8 cellular contexts compared by ENCODE assay signal in genomic region chr2:179031731-179032408, GRCh38. TPM values are rescaled to one million over a fixed set of nuclear protein-coding genes. Genes with fewer than 3 reads are reported as not detected.
A peak's percentile ranks its signal among the peaks of the same experiment; 100 is the strongest.
DNase-seq lines count a peak whose midpoint lies in the region; ATAC-seq and TF ChIP-seq lines count a peak whose summit lies in the region.

No MANE protein-coding gene starts in this region.

- no peak for TF ChIP-seq POLR2A in lower leg skin (IDR thresholded peaks at IDR 0.05)

- peak in 3 of 8 donors; percentile 16 to 28 (median 19) for ATAC-seq in heart right ventricle
- no peak for ATAC-seq in Right ventricle myocardium superior (ENCODE audit: poor library complexity)
- peak; percentile 98 for ATAC-seq in HG02943 (IDR thresholded peaks at IDR 0.05; ENCODE audit: low read depth, unreplicated experiment)
- ATAC-seq in T-helper 17 cell, result peak; percentile 86
- peak; percentile 78 to 86 for ATAC-seq in naive B cell (ENCODE audit: low read depth in 2 of 2)

- H3K27ac Mint-ChIP-seq in T-helper 17 cell, result peak overlapping the region; percentile 70
- H3K27ac Mint-ChIP-seq in naive B cell, result peak overlapping the region; percentile 55 to 97 (median 93)

- H3K27me3 Mint-ChIP-seq in T-helper 17 cell (no peaks in the 10 kb centered on the region), naive B cell (no peaks in the 10 kb centered on the region)

- H3K4me3 Mint-ChIP-seq in T-helper 17 cell, result peak overlapping the region; percentile 72
- peak overlapping the region; percentile 47 to 91 (median 78) for H3K4me3 Mint-ChIP-seq in naive B cell

- 16 to 26% methylated on average over 2 of the region's 2 CpGs for WGBS in heart right ventricle, 2 donors
- 12% methylated on average over 2 of the region's 2 CpGs for WGBS in lower leg skin, 2 donors

- peak overlapping the region in 7 of 10 donors; percentile 5 to 75 (median 27) for H3K27ac ChIP-seq in heart right ventricle

- H3K4me3 ChIP-seq in heart right ventricle (peak overlapping the region in 4 of 10 donors; percentile 5 to 29 (median 11)), lower leg skin (ENCODE audit: low read depth, poor library complexity, severe bottlenecking) (no peak overlapping the region)

- no peak for DNase-seq in heart right ventricle
- no peak for DNase-seq in Right ventricle myocardium superior
- no peak for DNase-seq in T-helper 17 cell
- DNase-seq in naive B cell, result peak; percentile 29
- no peak for DNase-seq in cortex of kidney (lab: John Stamatoyannopoulos, UW)
- DNase-seq in AML-193 (lab: John Stamatoyannopoulos, UW), result no peak
- DNase-seq in lower leg skin (ENCODE audit: low spot score in 2 of 2), result no peak

- peaks cover 0 to 13% (median 0%) of the 10 kb centered on the region in 11 donors for H3K9me3 ChIP-seq in heart right ventricle
- H3K9me3 ChIP-seq in T-helper 17 cell (ENCODE audit: control insufficient read depth, low read length, poor library complexity, severe bottlenecking), result no peaks in the 10 kb centered on the region

- H3K27me3 ChIP-seq in heart right ventricle, result no peaks in the 10 kb centered on the region

- H3K4me1 ChIP-seq in heart right ventricle, result peaks cover 0 to 40% (median 25%) of the 10 kb centered on the region in 9 donors

- intact Hi-C loops in heart right ventricle (cut with DNase I), result no loop called here
- intact Hi-C loops in Right ventricle myocardium superior (cut with DNase I), result no loop called here
- intact Hi-C loops in lower leg skin (cut with DNase I; ENCODE audit: low total_unique reads), result no loop called here

- peaks cover 7% of the 10 kb centered on the region for H3K4me1 Mint-ChIP-seq in T-helper 17 cell
- H3K4me1 Mint-ChIP-seq in naive B cell, result peaks cover 16 to 25% (median 20%) of the 10 kb centered on the region in 3 donors

- TF ChIP-seq CTCF in heart right ventricle (IDR thresholded peaks at IDR 0.05), result no peak
- TF ChIP-seq CTCF in lower leg skin (IDR thresholded peaks at IDR 0.05), result no peak

- peaks cover 10 to 16% (median 12%) of the 10 kb centered on the region in 7 donors for H3K9me3 Mint-ChIP-seq in naive B cell

- no peaks in the 10 kb centered on the region for H3K36me3 Mint-ChIP-seq in T-helper 17 cell (ENCODE audit: low read depth)
- H3K36me3 Mint-ChIP-seq in naive B cell, result peaks cover 9 to 13% of the 10 kb centered on the region in 2 donors

- H3K36me3 ChIP-seq in heart right ventricle, result no peaks in the 10 kb centered on the region

RNA-seq across cellular contexts. Expression of gene CCDC141, which starts 18.1 kb away (rescaled TPM):
- total RNA-seq in heart right ventricle (100 to 1,000 TPM; 138 to 379 (median 236) TPM), Right ventricle myocardium superior (136 TPM), T-helper 17 cell (10 to 100 TPM; 18.2 to 22.8 TPM), lower leg skin (under 1 TPM in 3 of 4 donors, not detected in 1; 0.15 to 0.71 (median 0.17) TPM)
- polyA plus RNA-seq in heart right ventricle (10 to 100 TPM in 1 of 2 donors, 1 to 10 TPM in 1; 5.2 to 15.2 TPM), naive B cell (ENCODE audit: low read depth in 6 of 6) (10 to 100 TPM in 1 of 6 donors, 1 to 10 TPM in 5; 3.3 to 20.1 (median 7.5) TPM)

Comparison
In these comparisons a context has a peak if more than half of its experiments do, and no peak if none do; other contexts are left out.
1. RNA of gene CCDC141, which starts 18.1 kb away (total RNA-seq): 138 to 379 TPM in heart right ventricle, 136 TPM in Right ventricle myocardium superior (single experiment) and 18.2 to 22.8 TPM in T-helper 17 cell; 0.15 to 0.71 TPM in lower leg skin; every median in the first group is over 10 times any median in the second.